Comparison of ENCODE assay signal across 8 cellular contexts in the genomic region with DNA sequence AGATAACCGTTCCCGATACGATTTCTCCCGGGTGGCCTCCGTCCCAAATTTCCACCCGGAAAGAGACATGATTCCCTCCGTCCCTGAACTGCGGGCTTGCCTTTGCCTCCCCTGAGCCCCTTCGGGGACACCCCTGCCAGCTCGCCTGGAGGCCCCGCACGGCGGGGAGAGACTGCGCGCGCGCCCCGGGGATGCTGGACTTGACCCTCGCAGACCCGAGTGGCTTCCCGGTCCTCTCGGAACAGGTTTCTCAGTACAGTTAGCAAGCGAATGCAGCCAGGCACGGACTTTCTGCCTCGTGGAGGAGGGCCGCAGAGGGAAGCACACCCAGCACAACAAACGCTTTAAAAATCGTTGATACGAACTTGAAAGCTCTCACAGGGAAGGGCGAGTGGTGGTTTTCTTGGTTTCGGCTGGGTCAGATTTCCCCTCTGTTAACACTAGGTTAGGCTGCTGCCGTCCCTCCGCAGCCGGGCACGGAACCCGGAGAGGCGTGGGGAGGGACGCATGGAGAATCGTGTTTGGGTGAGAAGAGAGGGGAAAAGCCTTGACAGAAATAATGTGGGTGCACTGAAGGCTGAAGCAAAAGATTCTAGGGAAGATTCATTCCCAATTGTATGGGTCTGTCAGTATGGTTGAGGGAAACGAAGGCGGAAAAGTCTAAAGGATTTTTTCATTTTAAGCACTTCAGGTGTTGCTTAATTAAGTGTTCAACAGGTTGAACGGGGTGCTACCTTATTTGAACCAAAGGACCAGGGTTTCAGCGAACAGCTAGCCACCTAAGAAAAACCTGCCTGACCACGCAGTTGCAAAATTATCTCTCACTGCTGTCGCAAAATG. TPM values are rescaled to one million over a fixed set of nuclear protein-coding genes. Genes with fewer than 3 reads are reported as not detected.
A peak's percentile ranks its signal among the peaks of the same experiment; 100 is the strongest.
DNase-seq lines count a peak whose midpoint lies in the region; ATAC-seq and TF ChIP-seq lines count a peak whose summit lies in the region.

No MANE protein-coding gene starts in this region.

- CTCF ChIA-PET in Calu3 (lab: Charles Lee), result interaction anchor here (0.5 to 1.2 kb wide), 2 partner anchors 16 to 74 kb away, joined by 3 to 5 read pairs; no protein-coding TSS in a partner anchor

- H3K4me3 Mint-ChIP-seq in Calu3 (ENCODE audit: low read depth, unreplicated experiment) (peak overlapping the region; percentile 90), brain (peak overlapping the region; percentile 84 to 87 (median 85))
- peak overlapping the region; percentile 78 for H3K4me3 Mint-ChIP-seq in stimulated activated naive CD8-positive, alpha-beta T cell treated with anti-CD3 and anti-CD28 coated beads, Interleukin-15, Interleukin-2, amounts not matched to agents 100 ng/mL and 50 ng/mL, for 24 hours

- no peaks in the 10 kb centered on the region for H3K36me3 ChIP-seq in NT2/D1 (ENCODE audit: insufficient read depth, insufficient read length, low read length)

- H3K4me1 Mint-ChIP-seq in Calu3 (ENCODE audit: low read depth, unreplicated experiment) (peaks cover 71% of the 10 kb centered on the region), brain (peaks cover 13% of the 10 kb centered on the region)
- peaks cover 61% of the 10 kb centered on the region for H3K4me1 Mint-ChIP-seq in stimulated activated naive CD8-positive, alpha-beta T cell treated with anti-CD3 and anti-CD28 coated beads, Interleukin-15, Interleukin-2, amounts not matched to agents 100 ng/mL and 50 ng/mL, for 24 hours (ENCODE audit: low read depth)

- peak overlapping the region; percentile 79 for H3K9ac ChIP-seq in NT2/D1 (ENCODE audit: insufficient read length, low read depth)

- peaks cover 64% of the 10 kb centered on the region for H3K36me3 Mint-ChIP-seq in Calu3 (ENCODE audit: insufficient read depth, unreplicated experiment)
- H3K36me3 Mint-ChIP-seq in brain, result no peaks in the 10 kb centered on the region
- no peaks in the 10 kb centered on the region for H3K36me3 Mint-ChIP-seq in stimulated activated naive CD8-positive, alpha-beta T cell treated with anti-CD3 and anti-CD28 coated beads, Interleukin-15, Interleukin-2, amounts not matched to agents 100 ng/mL and 50 ng/mL, for 24 hours (ENCODE audit: low read depth)

- H3K4me1 ChIP-seq in NT2/D1 (ENCODE audit: insufficient read depth, insufficient read length), result peaks cover 7% of the 10 kb centered on the region

- H3K9me3 ChIP-seq in NT2/D1 (ENCODE audit: insufficient read depth, low read length), result no peaks in the 10 kb centered on the region

- H3K27ac Mint-ChIP-seq in Calu3 (ENCODE audit: unreplicated experiment), result peak overlapping the region; percentile 79
- H3K27ac Mint-ChIP-seq in brain, result peak overlapping the region in 1 of 5 experiments; percentile 30
- H3K27ac Mint-ChIP-seq in stimulated activated naive CD8-positive, alpha-beta T cell treated with anti-CD3 and anti-CD28 coated beads, Interleukin-15, Interleukin-2, amounts not matched to agents 100 ng/mL and 50 ng/mL, for 24 hours, result no peak overlapping the region

- H3K27me3 ChIP-seq in NT2/D1 (ENCODE audit: insufficient read depth, insufficient read length), result peaks cover 33% of the 10 kb centered on the region

- TF ChIP-seq CTCF in Calu3 (IDR thresholded peaks at IDR 0.05; ENCODE audit: unreplicated experiment), result no peak
- no peak for TF ChIP-seq CTCF in brain (conservative IDR thresholded peaks at IDR 0.05)

- TSS peak; percentile 42 for BruUV-seq in Calu3 (replicated peaks; lab: Mats Ljungman, UMichigan)

- H3K27me3 Mint-ChIP-seq in Calu3 (ENCODE audit: unreplicated experiment), result no peaks in the 10 kb centered on the region
- H3K27me3 Mint-ChIP-seq in brain, result peaks cover 86% of the 10 kb centered on the region
- peaks cover 80% of the 10 kb centered on the region for H3K27me3 Mint-ChIP-seq in stimulated activated naive CD8-positive, alpha-beta T cell treated with anti-CD3 and anti-CD28 coated beads, Interleukin-15, Interleukin-2, amounts not matched to agents 100 ng/mL and 50 ng/mL, for 24 hours

- no peak for DNase-seq in Calu3
- DNase-seq in NT2/D1 (ENCODE audit: low read depth, low spot score), result no peak
- DNase-seq in left kidney (ENCODE audit: low read depth, low spot score), result peak; percentile 74
- no peak for DNase-seq in mesenteric fat pad (ENCODE audit: low spot score)

- H3K4me3 ChIP-seq in NT2/D1 (ENCODE audit: insufficient read length, low read depth), result peak overlapping the region; percentile 71

- peak; percentile 25 for ATAC-seq in GM21619 (IDR thresholded peaks at IDR 0.05; ENCODE audit: unreplicated experiment)
- no peak for ATAC-seq in GM21360 (IDR thresholded peaks at IDR 0.05; ENCODE audit: unreplicated experiment)

- H3K9me3 Mint-ChIP-seq in Calu3 (ENCODE audit: low read depth, unreplicated experiment) (no peaks in the 10 kb centered on the region), brain (peaks cover 0 to 9% (median 2%) of the 10 kb centered on the region in 5 experiments)
- no peaks in the 10 kb centered on the region for H3K9me3 Mint-ChIP-seq in stimulated activated naive CD8-positive, alpha-beta T cell treated with anti-CD3 and anti-CD28 coated beads, Interleukin-15, Interleukin-2, amounts not matched to agents 100 ng/mL and 50 ng/mL, for 24 hours

- intact Hi-C loops in Calu3 (cut with micrococcal nuclease; ENCODE audit: unreplicated experiment), result loop anchor here (5.0 kb wide), 1 partner anchor 391 kb away; the partner anchor contains the start of gene PHLPP1

RNA-seq across cellular contexts. Expression of gene TNFRSF11A, which starts 0.9 kb away (rescaled TPM):
- total RNA-seq in Calu3 (2022) (94.6 and 126 TPM in 2 replicates), mesenteric fat pad (17.1 TPM)
- 6.0 TPM for polyA plus RNA-seq in brain (ENCODE audit: insufficient read depth, low read depth, low replicate concordance)
